Comparison of ENCODE assay signal across 18 cellular contexts in genomic region chr11:45657496-45658260, GRCh38. TPM values are rescaled to one million over a fixed set of nuclear protein-coding genes. Genes with fewer than 3 reads are reported as not detected.
DNase-seq lines count a peak whose midpoint lies in the region; ATAC-seq and TF ChIP-seq lines count a peak whose summit lies in the region.
"Had no signal": no experiment of that assay in that cellular context is flagged by ENCODE, and none has a peak within 500 bp of the region (broad histone marks: within the 10 kb centered on the region; RNA-seq: fewer than 3 reads in every experiment).

No MANE protein-coding gene starts in this region.

- H3K27me3 ChIP-seq in left ventricle myocardium inferior (ENCODE audit: low read depth) = peaks cover 46% of the 10 kb centered on the region
- H3K27me3 ChIP-seq in gastroesophageal sphincter = peaks cover 74% of the 10 kb centered on the region
- no peaks in the 10 kb centered on the region for H3K27me3 ChIP-seq in uterus

- H3K4me1 ChIP-seq in left ventricle myocardium inferior (peaks cover 64% of the 10 kb centered on the region), gastroesophageal sphincter (peaks cover 0 to 32% (median 3%) of the 10 kb centered on the region in 3 donors), uterus (no peaks in the 10 kb centered on the region)
- H3K4me1 ChIP-seq: foreskin keratinocyte had no signal

- WGBS in gastroesophageal sphincter (ENCODE audit: low coverage in 1 of 2), 2 donors = 78 to 100% methylated on average over 3 to 4 of the region's 8 CpGs

- no peak for DNase-seq in left ventricle myocardium inferior
- no peak for DNase-seq in left ventricle myocardium superior
- peak; percentile 47 for DNase-seq in posterior vena cava (ENCODE audit: low spot score)
- DNase-seq in uterus = no peak
- DNase-seq in NCI-H2081 treated with DMSO at 0.1 percent for 48 hours (lab: John Stamatoyannopoulos, UW) = no peak
- no peak for DNase-seq in NCI-H446 treated with DMSO at 0.1 percent for 48 hours (lab: John Stamatoyannopoulos, UW)
- DNase-seq in SHP77 (lab: John Stamatoyannopoulos, UW) = no peak
- DNase-seq: activated CD8-positive, alpha-beta memory T cell treated with anti-CD3 and anti-CD28 coated beads for 24 hours; COR-L47; foreskin keratinocyte; natural killer cell; NCI-H1436; NCI-H2227 treated with DMSO at 0.1 percent for 48 hours; RPMI8226; T-helper 1 cell had no signal

- TF ChIP-seq POLR2A in gastroesophageal sphincter (IDR thresholded peaks at IDR 0.05) (no peak), uterus (IDR thresholded peaks at IDR 0.05) (no peak)

- TF ChIP-seq CTCF in left ventricle myocardium inferior (IDR thresholded peaks at IDR 0.05; ENCODE audit: borderline replicate concordance) = no peak
- no peak for TF ChIP-seq CTCF in gastroesophageal sphincter (IDR thresholded peaks at IDR 0.05)
- TF ChIP-seq CTCF in uterus (IDR thresholded peaks at IDR 0.05) = no peak

- intact Hi-C loops in left ventricle myocardium inferior (cut with micrococcal nuclease) = no loop called here
- intact Hi-C loops in left ventricle myocardium superior (cut with micrococcal nuclease) = no loop called here
- intact Hi-C loops in posterior vena cava (cut with DNase I) = loop anchor here (10.0 kb wide), 1 partner anchor 283 kb away; no protein-coding TSS in a partner anchor
- intact Hi-C loops in uterus (cut with DNase I; ENCODE audit: low total_unique reads) = no loop called here

- H3K36me3 ChIP-seq in left ventricle myocardium inferior = no peaks in the 10 kb centered on the region
- H3K36me3 ChIP-seq in gastroesophageal sphincter = no peaks in the 10 kb centered on the region
- H3K36me3 ChIP-seq in uterus = no peaks in the 10 kb centered on the region

- H3K27ac ChIP-seq in left ventricle myocardium inferior (replicated peaks) = peak overlapping the region; percentile 85
- peak overlapping the region in 3 of 4 donors; percentile 38 to 64 (median 63) for H3K27ac ChIP-seq in gastroesophageal sphincter
- peak overlapping the region; percentile 54 to 74 for H3K27ac ChIP-seq in uterus
- H3K27ac ChIP-seq: foreskin keratinocyte, VCaP had no signal

- no peak for TF ChIP-seq EP300 in gastroesophageal sphincter (IDR thresholded peaks at IDR 0.05)

- no peaks in the 10 kb centered on the region for H3K9me3 ChIP-seq in left ventricle myocardium inferior (replicated peaks)
- H3K9me3 ChIP-seq in gastroesophageal sphincter = no peaks in the 10 kb centered on the region
- no peaks in the 10 kb centered on the region for H3K9me3 ChIP-seq in uterus

- peak overlapping the region; percentile 36 for H3K4me3 ChIP-seq in left ventricle myocardium inferior
- no peak overlapping the region for H3K4me3 ChIP-seq in gastroesophageal sphincter
- no peak overlapping the region for H3K4me3 ChIP-seq in uterus

- ATAC-seq in left ventricle myocardium superior (no peak), gastroesophageal sphincter (no peak)
- ATAC-seq: foreskin keratinocyte, natural killer cell had no signal

RNA-seq across cellular contexts. Expression of gene CHST1, which starts 7.7 kb away (rescaled TPM):
- total RNA-seq in left ventricle myocardium inferior = 2.9 TPM
- 2.5 TPM for total RNA-seq in left ventricle myocardium superior
- total RNA-seq in gastroesophageal sphincter = 1 to 10 TPM; 2.1 to 4.7 (median 2.4) TPM
- total RNA-seq in posterior vena cava = 1 to 10 TPM; 3.3 to 5.2 TPM
- 1 to 10 TPM; 2.4 to 7.9 (median 5.9) TPM for total RNA-seq in uterus
- total RNA-seq: activated T-helper 17 cell treated with anti-CD3 and anti-CD28 coated beads, Interleukin-2, amount 50 U/mL, for 72 hours; foreskin keratinocyte; natural killer cell had no signal

Comparison
In these comparisons a context has a peak if more than half of its experiments do, and no peak if none do; other contexts are left out.
1. intact Hi-C loops: an anchor here in posterior vena cava (10.0 kb wide); none called in left ventricle myocardium inferior, left ventricle myocardium superior and uterus.